Comparison of ENCODE assay signal across 19 cellular contexts in the genomic region with DNA sequence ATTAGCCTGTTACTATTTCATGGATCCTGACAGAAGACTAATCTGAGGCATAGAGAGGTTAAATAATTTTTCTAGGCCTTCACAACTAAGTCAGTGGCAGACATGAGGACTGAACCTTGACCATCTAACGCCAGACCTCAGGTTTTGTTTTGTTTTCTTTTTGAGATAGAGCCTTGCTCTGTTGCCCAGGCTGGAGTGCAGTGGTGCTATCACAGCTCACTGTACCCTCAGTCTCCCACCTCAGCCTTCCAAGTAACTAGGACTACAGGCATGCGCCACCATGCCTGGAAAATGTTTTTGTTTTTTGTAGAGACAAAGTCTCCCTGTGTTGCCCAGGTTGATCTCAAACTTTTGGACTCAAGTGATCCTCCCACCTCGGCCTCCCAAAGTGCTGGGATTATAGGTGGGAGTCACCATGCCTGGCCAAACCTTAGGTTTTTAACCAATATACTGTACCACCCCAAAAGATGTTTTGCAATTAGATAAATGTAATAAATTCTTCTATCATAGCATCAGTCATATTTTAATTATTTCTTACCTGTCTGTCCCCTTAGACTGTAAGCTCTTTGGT. TPM values are rescaled to one million over a fixed set of nuclear protein-coding genes. Genes with fewer than 3 reads are reported as not detected.
DNase-seq lines count a peak whose midpoint lies in the region; ATAC-seq, FAIRE-seq and TF ChIP-seq lines count a peak whose summit lies in the region.
"Had no signal": no experiment of that assay in that cellular context is flagged by ENCODE, and none has a peak within 500 bp of the region (broad histone marks: within the 10 kb centered on the region; RNA-seq: fewer than 3 reads in every experiment).

No MANE protein-coding gene starts in this region.

- H3K27me3 ChIP-seq in bronchial epithelial cell (ENCODE audit: control insufficient read depth, insufficient read depth, low read length) (no peaks in the 10 kb centered on the region), liver (ENCODE audit: control insufficient read depth in 4 of 4, insufficient read depth in 4 of 4, low read length in 3 of 4) (no peaks in the 10 kb centered on the region), skeletal muscle satellite cell (ENCODE audit: control insufficient read depth, insufficient read depth, low read length) (no peaks in the 10 kb centered on the region), small intestine (ENCODE audit: control insufficient read depth in 2 of 2, insufficient read depth in 2 of 2, low read length in 2 of 2) (no peaks in the 10 kb centered on the region)

- no peak for TF ChIP-seq RAD21 in liver (IDR thresholded peaks at IDR 0.05)

- FAIRE-seq in bronchial epithelial cell (lab: Jason Lieb, UNC) (peak; percentile 66), small intestine (lab: Jason Lieb, UNC) (no peak)
- FAIRE-seq: GM12891, GM18507 had no signal

- no peaks in the 10 kb centered on the region for H3K9me3 Mint-ChIP-seq in activated T-cell treated with anti-CD3 and anti-CD28 coated beads, Interleukin-2, amount 50 U/mL, for 72 hours
- H3K9me3 Mint-ChIP-seq: CD4-positive, alpha-beta memory T cell; HFFc6 had no signal

- H3K27ac ChIP-seq in liver (ENCODE audit: low read depth in 1 of 2, low read length in 2 of 2): no peak overlapping the region
- H3K27ac ChIP-seq in small intestine (ENCODE audit: low read depth in 1 of 2, low read length in 1 of 2): no peak overlapping the region

- H3K27ac Mint-ChIP-seq in activated T-cell treated with anti-CD3 and anti-CD28 coated beads, Interleukin-2, amount 50 U/mL, for 72 hours: no peak overlapping the region
- H3K27ac Mint-ChIP-seq: CD4-positive, alpha-beta memory T cell; HFFc6 had no signal

- H3K4me2 ChIP-seq in skeletal muscle satellite cell (ENCODE audit: low read length): peak overlapping the region; percentile 1

- H3K4me1 ChIP-seq in liver (ENCODE audit: control insufficient read depth in 4 of 4, insufficient read depth in 4 of 4, low read length in 3 of 4) (peaks cover 0 to 5% (median 2%) of the 10 kb centered on the region in 4 donors), skeletal muscle satellite cell (ENCODE audit: control insufficient read depth, insufficient read depth, low read length) (peaks cover 5% of the 10 kb centered on the region), small intestine (ENCODE audit: control insufficient read depth in 2 of 2, insufficient read depth in 1 of 2, low read depth in 1 of 2, low read length in 1 of 2) (no peaks in the 10 kb centered on the region)
- H3K4me1 ChIP-seq: HAP-1 had no signal

- H3K4me1 Mint-ChIP-seq in activated T-cell treated with anti-CD3 and anti-CD28 coated beads, Interleukin-2, amount 50 U/mL, for 72 hours (ENCODE audit: low read depth): peaks cover 26% of the 10 kb centered on the region

- H3K4me3 Mint-ChIP-seq in activated T-cell treated with anti-CD3 and anti-CD28 coated beads, Interleukin-2, amount 50 U/mL, for 72 hours: no peak overlapping the region
- H3K4me3 Mint-ChIP-seq: CD4-positive, alpha-beta memory T cell; HFFc6 had no signal

- H3K27me3 Mint-ChIP-seq in activated T-cell treated with anti-CD3 and anti-CD28 coated beads, Interleukin-2, amount 50 U/mL, for 72 hours (ENCODE audit: low read depth): no peaks in the 10 kb centered on the region
- H3K27me3 Mint-ChIP-seq: CD4-positive, alpha-beta memory T cell had no signal

- H3K36me3 ChIP-seq in bronchial epithelial cell (ENCODE audit: control insufficient read depth, insufficient read depth, low read length) (no peaks in the 10 kb centered on the region), liver (ENCODE audit: control insufficient read depth in 4 of 4, insufficient read depth in 3 of 4, low read depth in 1 of 4, low read length in 3 of 4) (peaks cover 0 to 4% (median 3%) of the 10 kb centered on the region in 4 donors), skeletal muscle satellite cell (ENCODE audit: insufficient read depth, low read length) (peaks cover 14% of the 10 kb centered on the region), small intestine (ENCODE audit: control insufficient read depth in 2 of 2, insufficient read depth in 2 of 2, low read length in 2 of 2) (peaks cover 2% of the 10 kb centered on the region in 2 donors)

- TF ChIP-seq CTCF in bronchial epithelial cell (IDR thresholded peaks at IDR 0.05; ENCODE audit: insufficient read depth, low read length, severe bottlenecking): no peak
- no peak for TF ChIP-seq CTCF in liver (IDR thresholded peaks at IDR 0.05; ENCODE audit: low read depth, low read length, missing input control)

- peak; percentile 1 for DNase-seq in HuH-7 (ENCODE audit: low spot score)
- no peak for DNase-seq in bronchial epithelial cell (ENCODE audit: low read depth)
- DNase-seq in small intestine: no peak
- no peak for DNase-seq in activated T-cell treated with anti-CD3 and anti-CD28 coated beads, Interleukin-2, amount 50 U/mL, for 72 hours
- no peak for DNase-seq in NCI-H2171 treated with DMSO at 0.1 percent for 48 hours (lab: John Stamatoyannopoulos, UW)
- DNase-seq: C1 segment of cervical spinal cord; Calu3; CD4-positive, alpha-beta memory T cell; COR-L47; DMS53; DMS79 treated with DMSO at 0.1 percent for 48 hours; GF-D8; GOT3 had no signal

- no peak for ATAC-seq in activated T-cell treated with anti-CD3 and anti-CD28 coated beads, Interleukin-2, amount 50 U/mL, for 72 hours (replicated peaks in 1 of 2)

- H3K36me3 Mint-ChIP-seq in activated T-cell treated with anti-CD3 and anti-CD28 coated beads, Interleukin-2, amount 50 U/mL, for 72 hours (ENCODE audit: insufficient read depth in 2 of 2): peaks cover 2 to 7% of the 10 kb centered on the region in 2 donors

- WGBS in liver: 74% methylated on average over 3 of the region's 3 CpGs
- WGBS in small intestine, 3 donors: 73 to 88% (median 76%) methylated on average over 3 of the region's 3 CpGs

- no peak overlapping the region for H3K9ac ChIP-seq in liver (ENCODE audit: low read depth in 1 of 2, low read length in 2 of 2)
- H3K9ac ChIP-seq in skeletal muscle satellite cell (ENCODE audit: low read depth, low read length): no peak overlapping the region

- H3K9me3 ChIP-seq in liver (ENCODE audit: control insufficient read depth in 4 of 4, low read length in 3 of 4) (no peaks in the 10 kb centered on the region), skeletal muscle satellite cell (replicated peaks; ENCODE audit: low read length) (no peaks in the 10 kb centered on the region), small intestine (ENCODE audit: control insufficient read depth, low read depth) (no peaks in the 10 kb centered on the region)
- H3K9me3 ChIP-seq: HAP-1 had no signal

- no peak overlapping the region for H3K4me3 ChIP-seq in bronchial epithelial cell (ENCODE audit: low read depth, low read length)
- no peak overlapping the region for H3K4me3 ChIP-seq in liver (ENCODE audit: low read depth in 1 of 3, low read length in 3 of 3)
- H3K4me3 ChIP-seq in skeletal muscle satellite cell (ENCODE audit: low read length): no peak overlapping the region
- H3K4me3 ChIP-seq in small intestine (ENCODE audit: low read depth in 1 of 2, low read length in 2 of 2): no peak overlapping the region
- H3K4me3 ChIP-seq: HAP-1 had no signal

TF ChIP-seq in liver, 16 proteins besides CTCF, POLR2A, EP300 and RAD21:
- TF ChIP-seq HNF4A (conservative IDR thresholded peaks at IDR 0.05) (peak; percentile 23 to 34), JUND (IDR thresholded peaks at IDR 0.05) (no peak), FOXA1 (IDR thresholded peaks at IDR 0.05) (no peak)

RNA-seq across cellular contexts. Expression of a gene that starts 35.4 kb away (rescaled TPM):
- total RNA-seq in bronchial epithelial cell: 33.4 and 47.2 TPM in 2 replicates
- 10 to 100 TPM; 32.4 to 46.0 TPM for total RNA-seq in liver
- 10 to 100 TPM in 1 of 2 donors, 1 to 10 TPM in 1; 4.7 to 11.7 TPM for polyA plus RNA-seq in liver
- total RNA-seq in skeletal muscle satellite cell (2012; rRNA removed): 41.1 and 53.5 TPM in 2 replicates
- polyA plus RNA-seq in small intestine: 10 to 100 TPM in 1 of 3 donors, 1 to 10 TPM in 2; 4.9 to 10.1 (median 8.5) TPM
- 10 to 100 TPM; 24.1 to 30.7 TPM for total RNA-seq in activated T-cell treated with anti-CD3 and anti-CD28 coated beads, Interleukin-2, amount 50 U/mL, for 72 hours
